12 cellular contexts compared by ENCODE assay signal in the genomic region with DNA sequence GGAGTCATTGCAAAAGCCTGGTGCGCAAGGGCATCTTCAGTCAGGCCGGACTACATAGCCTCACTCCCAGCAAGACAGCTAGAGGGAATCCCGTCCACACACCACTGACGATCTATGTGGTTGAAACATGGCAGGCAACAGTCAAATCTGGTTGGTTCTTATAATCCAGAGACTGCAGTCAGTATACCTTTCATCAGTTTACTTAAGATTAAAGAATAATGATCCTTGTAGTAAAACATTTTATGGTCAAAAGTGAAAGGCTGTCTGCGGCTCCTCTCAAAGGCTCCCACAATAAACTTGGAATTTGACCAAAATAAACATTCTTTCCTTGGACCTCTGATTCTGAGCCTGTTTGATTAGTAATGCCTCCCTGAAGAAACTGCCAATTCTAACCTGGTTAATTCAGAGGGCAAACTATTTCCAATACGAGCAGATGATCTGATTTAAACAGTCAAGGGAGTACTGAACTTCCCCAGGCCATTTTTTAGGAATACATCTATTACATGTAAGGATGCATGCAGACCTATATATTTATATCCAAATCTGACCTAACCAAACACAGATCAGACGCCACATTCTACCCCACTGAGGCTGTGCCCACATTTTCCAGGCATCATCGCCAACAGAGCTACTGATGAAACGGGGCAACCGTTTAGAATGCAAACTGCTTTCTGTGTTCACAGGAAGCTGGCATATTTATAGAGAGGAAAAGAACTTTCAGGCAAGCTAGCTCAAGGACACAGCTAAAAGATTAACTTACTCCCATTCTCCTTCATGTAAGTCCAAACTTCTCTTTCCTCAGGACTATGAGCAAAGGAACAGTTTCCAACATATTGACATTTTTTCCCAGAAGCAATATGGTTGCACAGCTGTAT. TPM values are rescaled to one million over a fixed set of nuclear protein-coding genes. Genes with fewer than 3 reads are reported as not detected.
DNase-seq lines count a peak whose midpoint lies in the region; ATAC-seq and TF ChIP-seq lines count a peak whose summit lies in the region.
"Had no signal": no experiment of that assay in that cellular context is flagged by ENCODE, and none has a peak within 500 bp of the region (broad histone marks: within the 10 kb centered on the region; RNA-seq: fewer than 3 reads in every experiment).

No MANE protein-coding gene starts in this region.

- CTCF ChIA-PET in naive thymus-derived CD4-positive, alpha-beta T cell (lab: Charles Lee), result interaction anchor here (1.0 kb wide), 1 partner anchor 15 kb away, joined by 3 read pairs; a partner anchor contains a TSS

- intact Hi-C loops in naive thymus-derived CD4-positive, alpha-beta T cell (cut with micrococcal nuclease), result no loop called here

- H3K4me3 ChIP-seq in fibroblast of mammary gland (ENCODE audit: control insufficient read depth, low read depth, low read length), result no peak overlapping the region
- no peak overlapping the region for H3K4me3 ChIP-seq in skeletal muscle cell (ENCODE audit: low read depth, low read length)
- H3K4me3 ChIP-seq in naive thymus-derived CD4-positive, alpha-beta T cell (ENCODE audit: low read length), result no peak overlapping the region

- POLR2A ChIA-PET in naive thymus-derived CD4-positive, alpha-beta T cell (lab: Charles Lee), result interaction anchor here (0.6 to 0.9 kb wide), 3 partner anchors 9 to 41 kb away, joined by 3 to 4 read pairs (median 4); no protein-coding TSS in a partner anchor

- no peak overlapping the region for H3K27ac ChIP-seq in naive thymus-derived CD4-positive, alpha-beta T cell (ENCODE audit: low read depth, low read length)

- ATAC-seq in naive thymus-derived CD4-positive, alpha-beta T cell, result no peak
- ATAC-seq in GM18858 (IDR thresholded peaks at IDR 0.05; ENCODE audit: unreplicated experiment), result no peak

- no peaks in the 10 kb centered on the region for H3K9me3 Mint-ChIP-seq in T-helper 2 cell treated with Interferon-gamma antibody and Interleukin-4, amounts not matched to agents 5 μg/mL and 100 μg/mL, for 36 hours
- no peaks in the 10 kb centered on the region for H3K9me3 Mint-ChIP-seq in naive thymus-derived CD4-positive, alpha-beta T cell
- H3K9me3 Mint-ChIP-seq: memory B cell had no signal

- H3K36me3 Mint-ChIP-seq in T-helper 2 cell treated with Interferon-gamma antibody and Interleukin-4, amounts not matched to agents 5 μg/mL and 100 μg/mL, for 36 hours (ENCODE audit: low read depth), result peaks cover 65% of the 10 kb centered on the region
- H3K36me3 Mint-ChIP-seq in naive thymus-derived CD4-positive, alpha-beta T cell, result peaks cover 13 to 64% (median 30%) of the 10 kb centered on the region in 5 donors

- H3K4me1 Mint-ChIP-seq in T-helper 2 cell treated with Interferon-gamma antibody and Interleukin-4, amounts not matched to agents 5 μg/mL and 100 μg/mL, for 36 hours (ENCODE audit: low read depth), result peaks cover 2% of the 10 kb centered on the region
- peaks cover 0 to 2% (median 0%) of the 10 kb centered on the region in 7 donors for H3K4me1 Mint-ChIP-seq in naive thymus-derived CD4-positive, alpha-beta T cell

- no peak overlapping the region for H3K27ac Mint-ChIP-seq in T-helper 2 cell treated with Interferon-gamma antibody and Interleukin-4, amounts not matched to agents 5 μg/mL and 100 μg/mL, for 36 hours
- H3K27ac Mint-ChIP-seq in naive thymus-derived CD4-positive, alpha-beta T cell, result peak overlapping the region in 4 of 9 donors; percentile 14 to 85 (median 58)
- H3K27ac Mint-ChIP-seq: memory B cell had no signal

- DNase-seq in EL, result peak; percentile 66
- DNase-seq in RPMI7951 (ENCODE audit: low read depth), result peak; percentile 50
- peak; percentile 59 for DNase-seq in fibroblast of mammary gland (ENCODE audit: low read depth)
- DNase-seq in skeletal muscle cell (ENCODE audit: low read depth), result peak; percentile 10
- DNase-seq in T-helper 2 cell treated with Interferon-gamma antibody and Interleukin-4, amounts not matched to agents 5 μg/mL and 100 μg/mL, for 36 hours (ENCODE audit: low spot score), result no peak
- no peak for DNase-seq in MV-4-11 (lab: John Stamatoyannopoulos, UW)
- no peak for DNase-seq in naive thymus-derived CD4-positive, alpha-beta T cell
- DNase-seq: activated gamma-delta T cell treated with Interleukin-2 at 50 U/mL for 16 hours, Karpas-422, substantia nigra had no signal

- H3K9me3 ChIP-seq in naive thymus-derived CD4-positive, alpha-beta T cell (ENCODE audit: control insufficient read depth in 2 of 3, low read length in 3 of 3), result no peaks in the 10 kb centered on the region

- H3K36me3 ChIP-seq in naive thymus-derived CD4-positive, alpha-beta T cell (ENCODE audit: control insufficient read depth in 2 of 3, insufficient read depth in 3 of 3, low read length in 3 of 3), result peaks cover 2 to 78% (median 29%) of the 10 kb centered on the region in 3 experiments

- H3K27me3 Mint-ChIP-seq in T-helper 2 cell treated with Interferon-gamma antibody and Interleukin-4, amounts not matched to agents 5 μg/mL and 100 μg/mL, for 36 hours (ENCODE audit: low read depth), result no peaks in the 10 kb centered on the region
- H3K27me3 Mint-ChIP-seq in naive thymus-derived CD4-positive, alpha-beta T cell, result no peaks in the 10 kb centered on the region
- H3K27me3 Mint-ChIP-seq: memory B cell had no signal

- H3K4me1 ChIP-seq in naive thymus-derived CD4-positive, alpha-beta T cell (ENCODE audit: control insufficient read depth in 2 of 2, insufficient read depth in 2 of 2, low read length in 2 of 2), result no peaks in the 10 kb centered on the region

- no peak overlapping the region for H3K4me3 Mint-ChIP-seq in T-helper 2 cell treated with Interferon-gamma antibody and Interleukin-4, amounts not matched to agents 5 μg/mL and 100 μg/mL, for 36 hours
- H3K4me3 Mint-ChIP-seq in naive thymus-derived CD4-positive, alpha-beta T cell, result no peak overlapping the region
- H3K4me3 Mint-ChIP-seq: memory B cell had no signal

- TF ChIP-seq CTCF in fibroblast of mammary gland (conservative IDR thresholded peaks at IDR 0.05; ENCODE audit: control insufficient read depth, insufficient read depth, low read depth, low read length), result no peak

- H3K27me3 ChIP-seq in naive thymus-derived CD4-positive, alpha-beta T cell (ENCODE audit: control insufficient read depth in 2 of 2, insufficient read depth in 2 of 2, low read length in 2 of 2), result no peaks in the 10 kb centered on the region

RNA-seq across cellular contexts. Expression of a gene that starts 15.3 kb away (rescaled TPM):
- 18.8 and 21.7 TPM in 2 replicates for total RNA-seq in RPMI7951 (2014; rRNA removed; shearing (Covaris generic))
- total RNA-seq in naive thymus-derived CD4-positive, alpha-beta T cell, result 10 to 100 TPM; 41.2 to 80.5 (median 55.1) TPM
- polyA plus RNA-seq in naive thymus-derived CD4-positive, alpha-beta T cell, result 10 to 100 TPM; 36.7 to 60.3 TPM

RNA-seq across cellular contexts. Expression of a gene that starts 39.1 kb away (rescaled TPM):
- 22.1 and 32.4 TPM in 2 replicates for total RNA-seq in RPMI7951 (2014; rRNA removed; shearing (Covaris generic))
- 100 to 1,000 TPM in 1 of 5 experiments, 10 to 100 TPM in 4; 86.9 to 102 (median 88.6) TPM for total RNA-seq in naive thymus-derived CD4-positive, alpha-beta T cell
- polyA plus RNA-seq in naive thymus-derived CD4-positive, alpha-beta T cell, result 10 to 100 TPM; 40.1 to 44.9 TPM

Comparison
In these comparisons a context has a peak if more than half of its experiments do, and no peak if none do; other contexts are left out.
1. DNase-seq: peak in EL (single experiment), RPMI7951 (single experiment), fibroblast of mammary gland (single experiment) and skeletal muscle cell (single experiment); none in T-helper 2 cell treated with Interferon-gamma antibody and Interleukin-4, amounts not matched to agents 5 μg/mL and 100 μg/mL, for 36 hours (single experiment), MV-4-11 (single experiment) and naive thymus-derived CD4-positive, alpha-beta T cell (0 of 9).